In the genomic region with DNA sequence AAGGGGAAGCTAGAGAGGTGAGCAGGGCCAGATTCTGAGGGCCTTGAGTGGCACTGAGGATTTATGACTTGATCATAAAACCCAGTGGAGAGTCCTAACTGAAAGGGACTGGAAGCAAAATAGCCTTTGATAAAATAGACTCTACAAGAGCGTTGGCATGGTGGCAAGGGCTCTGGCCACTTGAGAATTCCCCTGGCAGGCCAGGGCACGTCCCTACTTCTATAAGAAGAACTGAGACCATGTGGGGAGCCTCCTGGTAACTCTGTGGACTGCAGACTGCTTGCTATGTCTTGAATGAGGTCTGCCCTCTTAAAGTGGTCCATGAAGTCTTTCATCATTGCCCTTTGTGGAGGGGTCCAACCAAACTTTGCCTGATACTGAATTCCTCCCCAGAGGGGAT, we compare ENCODE assay signal across 20 cellular contexts.
A peak's percentile ranks its signal among the peaks of the same experiment; 100 is the strongest.
DNase-seq lines count a peak whose midpoint lies in the region; ATAC-seq, FAIRE-seq and TF ChIP-seq lines count a peak whose summit lies in the region.
"Had no signal": no experiment of that assay in that cellular context is flagged by ENCODE, and none has a peak within 500 bp of the region (broad histone marks: within the 10 kb centered on the region; RNA-seq: fewer than 3 reads in every experiment).

No MANE protein-coding gene starts in this region.

- H3K79me2 ChIP-seq in GM12878 (ENCODE audit: control insufficient read depth, insufficient read depth, low read length), result no peaks in the 10 kb centered on the region

- no peaks in the 10 kb centered on the region; the same call in 1 of the 2 replicates for H4K20me1 ChIP-seq in GM12878 (ENCODE audit: control insufficient read depth, insufficient read depth)
- H4K20me1 ChIP-seq: BLaER1 treated with 17β-estradiol and CSF1 and Interleukin-3, amounts not matched to agents 10 nM and 100 nM had no signal

- TF ChIP-seq EP300 in GM12878 (IDR thresholded peaks at IDR 0.05; ENCODE audit: borderline replicate concordance in 1 of 2, control insufficient read depth in 1 of 2, low read depth in 2 of 2, low read length in 2 of 2) (no peak), sigmoid colon (IDR thresholded peaks at IDR 0.05) (no peak)

- H3K4me1 ChIP-seq in right cardiac atrium (ENCODE audit: control insufficient read depth, insufficient read depth, low read length) (no peaks in the 10 kb centered on the region), GM12878 (ENCODE audit: control insufficient read depth, insufficient read depth, low read length) (no peaks in the 10 kb centered on the region; the same call in 1 of the 2 replicates), psoas muscle (peaks cover 11% of the 10 kb centered on the region), sigmoid colon (no peaks in the 10 kb centered on the region)
- H3K4me1 ChIP-seq: BLaER1 treated with 17β-estradiol and CSF1 and Interleukin-3, amounts not matched to agents 10 nM and 100 nM; HAP-1; SJCRH30 had no signal

- H3K9ac ChIP-seq in GM12878 (ENCODE audit: control insufficient read depth, insufficient read depth, low read length), result no peak overlapping the region
- H3K9ac ChIP-seq: BLaER1 treated with 17β-estradiol and CSF1 and Interleukin-3, amounts not matched to agents 10 nM and 100 nM had no signal

- peak; percentile 68 for ATAC-seq in Right ventricle myocardium inferior
- no peak for ATAC-seq in right cardiac atrium
- ATAC-seq in HG02610 (IDR thresholded peaks at IDR 0.05; ENCODE audit: unreplicated experiment), result peak; percentile 40
- peak; percentile 93 for ATAC-seq in GM12878
- ATAC-seq in psoas muscle, result peak in 2 of 4 donors; percentile 47 to 59
- ATAC-seq in GM18502 (IDR thresholded peaks at IDR 0.05; ENCODE audit: poor library complexity, unreplicated experiment), result no peak
- ATAC-seq: K562 had no signal

- H3K36me3 ChIP-seq in GM12878 (ENCODE audit: control insufficient read depth in 2 of 2, insufficient read depth in 2 of 2, low read length in 1 of 2), result no peaks in the 10 kb centered on the region
- no peaks in the 10 kb centered on the region for H3K36me3 ChIP-seq in psoas muscle (ENCODE audit: insufficient read depth in 1 of 2, low read depth in 1 of 2)
- H3K36me3 ChIP-seq in sigmoid colon, result no peaks in the 10 kb centered on the region
- H3K36me3 ChIP-seq: BLaER1 treated with 17β-estradiol and CSF1 and Interleukin-3, amounts not matched to agents 10 nM and 100 nM; HAP-1 had no signal

- BruUV-seq in GM12878 (replicated peaks; lab: Mats Ljungman, UMichigan), result no TSS peak

- TF ChIP-seq POLR2A in GM12878 (IDR thresholded peaks at IDR 0.05; ENCODE audit: low read depth, low read length), result no peak
- TF ChIP-seq POLR2A in sigmoid colon (IDR thresholded peaks at IDR 0.05), result no peak

- 51% methylated on average over 2 of the region's 2 CpGs for WGBS in right cardiac atrium
- 0% methylated on average over 2 of the region's 2 CpGs for WGBS in GM12878 (ENCODE audit: insufficient coverage, insufficient replicate concordance, low lambda C conversion rate, missing lambda C conversion rate)
- WGBS in psoas muscle, 3 donors, result 22 to 38% (median 30%) methylated on average over 2 of the region's 2 CpGs
- 29 to 68% methylated on average over 2 of the region's 2 CpGs for WGBS in sigmoid colon, 2 donors

- no peak overlapping the region for H3K4me2 ChIP-seq in GM12878 (ENCODE audit: control insufficient read depth, insufficient read depth)
- H3K4me2 ChIP-seq: BLaER1 treated with 17β-estradiol and CSF1 and Interleukin-3, amounts not matched to agents 10 nM and 100 nM had no signal

- intact Hi-C loops in Right ventricle myocardium inferior (cut with DNase I) (no loop called here), right cardiac atrium (cut with DNase I) (no loop called here), GM12878 (cut with micrococcal nuclease; ENCODE audit: unreplicated experiment) (no loop called here), psoas muscle (cut with DNase I) (no loop called here), sigmoid colon (cut with DNase I) (no loop called here)

- SMC1A ChIA-PET in GM12878 (lab: Charles Lee; ENCODE audit: uncharacterized antibody, unreplicated experiment), result interaction anchor here (1.0 kb wide), 1 partner anchor 45 kb away, joined by 3 read pairs; no protein-coding TSS in a partner anchor

- POLR2A ChIA-PET in GM12878 (lab: Charles Lee), result interaction anchor here (1.3 kb wide), 1 partner anchor 9 kb away, joined by 4 read pairs; no protein-coding TSS in a partner anchor

- no peak for TF ChIP-seq RAD21 in GM12878 (IDR thresholded peaks at IDR 0.05; ENCODE audit: insufficient read depth, low read depth, low read length)

- DNase-seq in Right ventricle myocardium inferior (ENCODE audit: missing footprints) (no peak), right cardiac atrium (no peak), GM12878 (ENCODE audit: low read depth, low spot score) (peak; percentile 17), psoas muscle (no peak), sigmoid colon (no peak)
- no peak for DNase-seq in activated CD8-positive, alpha-beta memory T cell treated with anti-CD3 and anti-CD28 coated beads, Interleukin-2, amount 50 U/mL, for 4 hours
- DNase-seq: CD8-positive, alpha-beta memory T cell; MV-4-11; NCI-H1436 treated with DMSO at 0.1 percent for 48 hours; NCI-H2081 treated with DMSO at 0.1 percent for 48 hours; NCI-H2227 treated with DMSO at 0.1 percent for 48 hours; NCI-H748 treated with DMSO at 0.1 percent for 48 hours; RPMI8226; SJCRH30 had no signal

- H3K9me3 ChIP-seq in right cardiac atrium (ENCODE audit: control insufficient read depth, low read length) (no peaks in the 10 kb centered on the region), GM12878 (replicated peaks; ENCODE audit: control insufficient read depth, insufficient read depth, low read length) (no peaks in the 10 kb centered on the region; the same call in 2 of the 3 replicates), psoas muscle (no peaks in the 10 kb centered on the region), sigmoid colon (no peaks in the 10 kb centered on the region)
- H3K9me3 ChIP-seq: HAP-1, SJCRH30 had no signal

- H2AFZ ChIP-seq in GM12878 (ENCODE audit: control insufficient read depth, low read depth, low read length), result no peak overlapping the region

- CTCF ChIA-PET in GM12878 (lab: Yijun Ruan, JAX), result interaction anchor here (1.4 kb wide), 1 partner anchor 9 kb away, joined by 3 read pairs; no protein-coding TSS in a partner anchor

- RAD21 ChIA-PET in GM12878 (lab: Charles Lee; ENCODE audit: unreplicated experiment), result interaction anchor here (1.1 kb wide), 2 partner anchors 9 to 126 kb away, joined by 3 read pairs; no protein-coding TSS in a partner anchor

- no peak overlapping the region for H3K4me3 ChIP-seq in right cardiac atrium (ENCODE audit: low read length)
- H3K4me3 ChIP-seq in GM12878, result no peak overlapping the region
- no peak overlapping the region for H3K4me3 ChIP-seq in psoas muscle
- no peak overlapping the region for H3K4me3 ChIP-seq in sigmoid colon
- H3K4me3 ChIP-seq: BLaER1 treated with 17β-estradiol and CSF1 and Interleukin-3, amounts not matched to agents 10 nM and 100 nM; HAP-1; K562; SJCRH30 had no signal

- TF ChIP-seq CTCF in GM12878 (IDR thresholded peaks at IDR 0.05 in 2 of 3, conservative IDR thresholded peaks at IDR 0.05 in 1 of 3; ENCODE audit: control insufficient read depth in 2 of 3, extremely low read depth in 1 of 3, insufficient read depth in 1 of 3, low read depth in 3 of 3, low read length in 3 of 3), result no peak
- TF ChIP-seq CTCF in psoas muscle (IDR thresholded peaks at IDR 0.05), result no peak
- no peak for TF ChIP-seq CTCF in sigmoid colon (IDR thresholded peaks at IDR 0.05)

- no peak for FAIRE-seq in GM12878 (lab: Jason Lieb, UNC)
- FAIRE-seq: A204.1, K562 had no signal

- in situ Hi-C loops in GM12878 (cut with MboI), result no loop called here

- H3K27ac ChIP-seq in right cardiac atrium (ENCODE audit: low read length) (no peak overlapping the region), GM12878 (ENCODE audit: control insufficient read depth, insufficient read depth) (no peak overlapping the region), psoas muscle (peak overlapping the region; percentile 23), sigmoid colon (no peak overlapping the region)
- H3K27ac ChIP-seq: BLaER1 treated with 17β-estradiol and CSF1 and Interleukin-3, amounts not matched to agents 10 nM and 100 nM; SJCRH30 had no signal

- no peaks in the 10 kb centered on the region for H3K27me3 ChIP-seq in right cardiac atrium (ENCODE audit: control insufficient read depth, insufficient read depth)
- no peaks in the 10 kb centered on the region for H3K27me3 ChIP-seq in GM12878 (replicated peaks in 1 of 2; ENCODE audit: control insufficient read depth in 2 of 2, insufficient read depth in 2 of 2, low read length in 1 of 2)
- H3K27me3 ChIP-seq in psoas muscle (ENCODE audit: insufficient read depth in 3 of 3, low read length in 2 of 3), result no peaks in the 10 kb centered on the region
- H3K27me3 ChIP-seq in sigmoid colon, result no peaks in the 10 kb centered on the region
- H3K27me3 ChIP-seq: BLaER1 treated with 17β-estradiol and CSF1 and Interleukin-3, amounts not matched to agents 10 nM and 100 nM; SJCRH30 had no signal

TF ChIP-seq in GM12878, 131 proteins besides CTCF, POLR2A, EP300 and RAD21 (continues in another document):
- no peak for TF ChIP-seq ZNF622 (IDR thresholded peaks at IDR 0.05)
- TF ChIP-seq, protein P1, sequence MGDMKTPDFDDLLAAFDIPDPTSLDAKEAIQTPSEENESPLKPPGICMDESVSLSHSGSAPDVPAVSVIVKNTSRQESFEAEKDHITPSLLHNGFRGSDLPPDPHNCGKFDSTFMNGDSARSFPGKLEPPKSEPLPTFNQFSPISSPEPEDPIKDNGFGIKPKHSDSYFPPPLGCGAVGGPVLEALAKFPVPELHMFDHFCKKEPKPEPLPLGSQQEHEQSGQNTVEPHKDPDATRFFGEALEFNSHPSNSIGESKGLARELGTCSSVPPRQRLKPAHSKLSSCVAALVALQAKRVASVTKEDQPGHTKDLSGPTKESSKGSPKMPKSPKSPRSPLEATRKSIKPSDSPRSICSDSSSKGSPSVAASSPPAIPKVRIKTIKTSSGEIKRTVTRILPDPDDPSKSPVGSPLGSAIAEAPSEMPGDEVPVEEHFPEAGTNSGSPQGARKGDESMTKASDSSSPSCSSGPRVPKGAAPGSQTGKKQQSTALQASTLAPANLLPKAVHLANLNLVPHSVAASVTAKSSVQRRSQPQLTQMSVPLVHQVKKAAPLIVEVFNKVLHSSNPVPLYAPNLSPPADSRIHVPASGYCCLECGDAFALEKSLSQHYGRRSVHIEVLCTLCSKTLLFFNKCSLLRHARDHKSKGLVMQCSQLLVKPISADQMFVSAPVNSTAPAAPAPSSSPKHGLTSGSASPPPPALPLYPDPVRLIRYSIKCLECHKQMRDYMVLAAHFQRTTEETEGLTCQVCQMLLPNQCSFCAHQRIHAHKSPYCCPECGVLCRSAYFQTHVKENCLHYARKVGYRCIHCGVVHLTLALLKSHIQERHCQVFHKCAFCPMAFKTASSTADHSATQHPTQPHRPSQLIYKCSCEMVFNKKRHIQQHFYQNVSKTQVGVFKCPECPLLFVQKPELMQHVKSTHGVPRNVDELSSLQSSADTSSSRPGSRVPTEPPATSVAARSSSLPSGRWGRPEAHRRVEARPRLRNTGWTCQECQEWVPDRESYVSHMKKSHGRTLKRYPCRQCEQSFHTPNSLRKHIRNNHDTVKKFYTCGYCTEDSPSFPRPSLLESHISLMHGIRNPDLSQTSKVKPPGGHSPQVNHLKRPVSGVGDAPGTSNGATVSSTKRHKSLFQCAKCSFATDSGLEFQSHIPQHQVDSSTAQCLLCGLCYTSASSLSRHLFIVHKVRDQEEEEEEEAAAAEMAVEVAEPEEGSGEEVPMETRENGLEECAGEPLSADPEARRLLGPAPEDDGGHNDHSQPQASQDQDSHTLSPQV (IDR thresholded peaks at IDR 0.05), result no peak

Comparison
In these comparisons a context has a peak if more than half of its experiments do, and no peak if none do; other contexts are left out.
1. ATAC-seq: peak in Right ventricle myocardium inferior (single experiment), HG02610 (single experiment) and GM12878 (single experiment); none in right cardiac atrium (0 of 2) and GM18502 (single experiment).